8 cellular contexts compared by ENCODE assay signal in the genomic region with DNA sequence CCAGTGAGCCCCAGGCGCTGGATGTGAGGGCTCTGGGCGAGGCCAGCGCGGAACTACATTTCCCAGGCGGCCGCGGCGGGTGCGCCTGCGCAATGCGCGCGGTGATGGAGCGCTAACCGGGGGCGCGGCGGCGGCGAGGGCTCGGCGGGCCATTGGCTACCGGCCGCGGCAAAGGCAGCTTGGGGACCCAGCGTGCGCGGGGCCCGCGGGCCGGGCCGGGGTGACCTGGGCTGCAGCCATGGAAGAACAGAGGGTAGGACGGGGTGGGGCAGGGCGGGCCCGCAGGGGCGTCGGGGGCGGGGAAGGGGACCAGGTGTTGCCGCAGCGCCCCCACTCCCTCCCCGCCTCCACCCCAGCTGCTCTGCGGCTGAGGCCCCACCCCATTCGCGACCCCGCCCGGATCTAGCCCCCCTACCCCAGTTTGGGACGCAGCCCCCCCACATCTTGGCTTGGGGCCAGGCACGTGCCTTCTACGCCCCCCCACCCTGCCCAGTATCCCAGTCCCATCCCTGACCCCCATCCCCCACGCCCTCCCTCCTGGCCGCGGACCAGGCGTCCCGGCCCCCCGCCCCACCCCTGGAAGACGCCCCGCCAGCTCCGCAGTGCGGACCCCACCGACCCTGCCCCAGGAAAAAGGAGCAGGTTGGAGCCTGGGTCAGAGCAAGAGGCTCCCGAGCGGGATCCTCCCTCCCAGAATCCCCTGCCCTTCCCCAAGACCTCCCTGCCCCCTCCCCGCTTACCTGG. TPM values are rescaled to one million over a fixed set of nuclear protein-coding genes. Genes with fewer than 3 reads are reported as not detected.
DNase-seq lines count a peak whose midpoint lies in the region; ATAC-seq and TF ChIP-seq lines count a peak whose summit lies in the region.

A gene (plus strand): TSS at position 90 of the 744 bp plus-strand sequence. CDS start 149 bp downstream, at position 239.

- H3K4me3 ChIP-seq in ascending aorta = peak within 1 kb of the TSS; percentile 21 to 50

- no peaks in the 10 kb centered on the region for H3K36me3 ChIP-seq in ascending aorta

- ATAC-seq in GM19463 (IDR thresholded peaks at IDR 0.05; ENCODE audit: unreplicated experiment) = no peak

- no peaks in the 10 kb centered on the region for H3K27me3 ChIP-seq in ascending aorta

- no peak within 1 kb of the TSS for H3K27ac ChIP-seq in ascending aorta

- intact Hi-C loops in T-helper 1 cell treated with Interleukin-12 subunit alpha and Interleukin-12 subunit beta and Interleukin-4 antibody, amounts not matched to agents 30 ng/mL and 1 ng/mL, for 36 hours (cut with micrococcal nuclease) = loop anchor here (1.0 kb wide), 2 partner anchors 24 to 39 kb away; a partner anchor contains a TSS
- intact Hi-C loops in ascending aorta (cut with DNase I) = loop anchor here (2.0 kb wide), 1 partner anchor 32 kb away; no protein-coding TSS in a partner anchor

- H3K4me1 ChIP-seq in ascending aorta = no peaks in the 10 kb centered on the region

- no peak for TF ChIP-seq CTCF in ascending aorta (IDR thresholded peaks at IDR 0.05)

- DNase-seq in DMS114 treated with DMSO at 0.1 percent for 48 hours (lab: John Stamatoyannopoulos, UW; ENCODE audit: unreplicated experiment) = peak; percentile 16
- peak; percentile 12 for DNase-seq in KG1 (lab: John Stamatoyannopoulos, UW)
- DNase-seq in ascending aorta (ENCODE audit: low spot score in 2 of 2) = no peak
- peak; percentile 7 for DNase-seq in kidney glomerular epithelial cell (lab: John Stamatoyannopoulos, UW)
- peak; percentile 75 to 77 for DNase-seq in stimulated activated CD8-positive, alpha-beta memory T cell treated with anti-CD3 and anti-CD28 coated beads, Interleukin-15, amount 100 ng/mL, for 48 hours (ENCODE audit: low read depth in 2 of 2)
- no peak for DNase-seq in SKM-1 treated with dmso at 0.1 percent for 144 hours (lab: John Stamatoyannopoulos, UW; ENCODE audit: unreplicated experiment)

- no peaks in the 10 kb centered on the region for H3K9me3 ChIP-seq in ascending aorta

RNA-seq across cellular contexts. Expression of the gene that starts here (rescaled TPM):
- 22.0 and 24.2 TPM in 2 replicates for total RNA-seq in T-helper 1 cell treated with Interleukin-12 subunit alpha and Interleukin-12 subunit beta and Interleukin-4 antibody, amounts not matched to agents 30 ng/mL and 1 ng/mL, for 36 hours
- total RNA-seq in ascending aorta = not detected

Comparison
In these comparisons a context has a peak if more than half of its experiments do, and no peak if none do; other contexts are left out.
1. RNA of the gene that starts here (total RNA-seq): 22.0 to 24.2 TPM in T-helper 1 cell treated with Interleukin-12 subunit alpha and Interleukin-12 subunit beta and Interleukin-4 antibody, amounts not matched to agents 30 ng/mL and 1 ng/mL, for 36 hours; not detected in ascending aorta (single experiment); every median in the first group is over 10 times any median in the second.
2. DNase-seq: peak in DMS114 treated with DMSO at 0.1 percent for 48 hours (single experiment), KG1 (single experiment), kidney glomerular epithelial cell (single experiment) and stimulated activated CD8-positive, alpha-beta memory T cell treated with anti-CD3 and anti-CD28 coated beads, Interleukin-15, amount 100 ng/mL, for 48 hours (2 of 2); none in ascending aorta (0 of 2) and SKM-1 treated with dmso at 0.1 percent for 144 hours (single experiment).